ENCODE assay signal across 1 cellular context in genomic region chr12:124126950-124127349, GRCh38.
TF ChIP-seq lines count a peak whose summit lies in the region.

No MANE protein-coding gene starts in this region.

TF ChIP-seq in H1, 55 proteins besides CTCF, POLR2A, EP300 and RAD21 (continued from another document):
- TF ChIP-seq CHD7 (IDR thresholded peaks at IDR 0.05; ENCODE audit: insufficient replicate concordance, low read length) (no peak), ATF2 (IDR thresholded peaks at IDR 0.05; ENCODE audit: low read length) (no peak), MAX (IDR thresholded peaks at IDR 0.05) (no peak), NANOG (IDR thresholded peaks at IDR 0.05; ENCODE audit: insufficient read depth, low read depth, low read length, poor library complexity, severe bottlenecking) (no peak), HDAC6 (IDR thresholded peaks at IDR 0.05; ENCODE audit: low read depth, low read length) (no peak), CEBPB (IDR thresholded peaks at IDR 0.05; ENCODE audit: low read depth, low read length) (no peak), KDM1A (IDR thresholded peaks at IDR 0.05; ENCODE audit: borderline replicate concordance, low read length) (no peak), GABPA (IDR thresholded peaks at IDR 0.05; ENCODE audit: borderline replicate concordance, insufficient read depth, low read length) (no peak), KDM4A (IDR thresholded peaks at IDR 0.05; ENCODE audit: low read depth, low read length, severe bottlenecking) (no peak), RNF2 (IDR thresholded peaks at IDR 0.05; ENCODE audit: borderline replicate concordance, low read depth, low read length, missing control alignments, poor library complexity, severe bottlenecking) (no peak), USF2 (IDR thresholded peaks at IDR 0.05; ENCODE audit: low read length) (no peak), SIN3A (conservative IDR thresholded peaks at IDR 0.05 in 1 of 2, IDR thresholded peaks at IDR 0.05 in 1 of 2; ENCODE audit: low read depth in 1 of 2, low read length in 2 of 2) (no peak), POLR2AphosphoS5 (IDR thresholded peaks at IDR 0.05; ENCODE audit: low read depth, low read length) (no peak), MAFK (IDR thresholded peaks at IDR 0.05; ENCODE audit: low read depth, low read length) (no peak), CHD1 (IDR thresholded peaks at IDR 0.05; ENCODE audit: low read depth, low read length) (no peak), JUND (IDR thresholded peaks at IDR 0.05; ENCODE audit: low read length) (no peak)
